ENCODE assay signal across 24 cellular contexts in the genomic region with DNA sequence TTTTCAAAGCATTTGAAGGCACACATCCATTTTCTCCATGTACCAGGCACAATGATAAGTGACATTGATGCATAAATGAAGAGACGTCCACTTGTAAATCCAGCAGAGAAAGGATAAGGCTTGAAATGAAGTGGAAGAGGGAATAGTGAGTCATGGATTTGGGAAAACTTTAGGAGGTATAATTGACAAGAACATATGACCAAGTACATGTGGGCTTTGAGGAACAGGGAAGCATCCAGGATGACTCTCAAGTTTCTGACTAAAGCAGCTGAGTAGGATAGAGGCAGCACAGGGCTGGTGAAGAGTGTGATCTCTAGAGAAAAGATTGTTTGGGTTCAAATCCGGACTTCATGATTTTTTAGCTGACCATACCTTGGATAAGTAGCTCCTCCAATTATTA. TPM values are rescaled to one million over a fixed set of nuclear protein-coding genes. Genes with fewer than 3 reads are reported as not detected.
DNase-seq lines count a peak whose midpoint lies in the region; ATAC-seq, FAIRE-seq and TF ChIP-seq lines count a peak whose summit lies in the region.
"Had no signal": no experiment of that assay in that cellular context is flagged by ENCODE, and none has a peak within 500 bp of the region (broad histone marks: within the 10 kb centered on the region; RNA-seq: fewer than 3 reads in every experiment).

No MANE protein-coding gene starts in this region.

- no peaks in the 10 kb centered on the region for H3K4me1 Mint-ChIP-seq in astrocyte (ENCODE audit: low read depth, unreplicated experiment)
- H3K4me1 Mint-ChIP-seq: CD14-positive monocyte; CD8-positive, alpha-beta memory T cell had no signal

- no peak overlapping the region for H3K27ac ChIP-seq in astrocyte (ENCODE audit: low read depth, low read length)
- no peak overlapping the region for H3K27ac ChIP-seq in aorta (ENCODE audit: low read depth in 1 of 2, low read length in 2 of 2)
- no peak overlapping the region for H3K27ac ChIP-seq in gastroesophageal sphincter
- H3K27ac ChIP-seq: A549; BLaER1 treated with 17β-estradiol and CSF1 and Interleukin-3, amounts not matched to agents 10 nM and 100 nM had no signal

- 68 to 85% methylated on average over 2 of the region's 2 CpGs for WGBS in aorta, 2 donors
- WGBS in gastroesophageal sphincter (ENCODE audit: low coverage in 1 of 2), 2 donors, result 78 to 82% methylated on average over 1 to 2 of the region's 2 CpGs

- TF ChIP-seq CTCF in astrocyte (IDR thresholded peaks at IDR 0.05; ENCODE audit: insufficient read depth, low read depth, low read length) (no peak), gastroesophageal sphincter (IDR thresholded peaks at IDR 0.05) (no peak)

- TF ChIP-seq EP300 in gastroesophageal sphincter (IDR thresholded peaks at IDR 0.05), result no peak

- no peaks in the 10 kb centered on the region for H3K79me2 ChIP-seq in astrocyte (ENCODE audit: insufficient read depth, low read length)

- ATAC-seq in HG03280 (IDR thresholded peaks at IDR 0.05; ENCODE audit: unreplicated experiment) (no peak), aorta (ENCODE audit: low FRiP score) (no peak), gastroesophageal sphincter (no peak)
- ATAC-seq: A549, GM12878, GM23338 had no signal

- no peaks in the 10 kb centered on the region for H3K36me3 Mint-ChIP-seq in astrocyte (ENCODE audit: low read depth, unreplicated experiment)
- H3K36me3 Mint-ChIP-seq: CD14-positive monocyte; CD8-positive, alpha-beta memory T cell had no signal

- DNase-seq in LHCN-M2 (ENCODE audit: low read depth) (peak; percentile 90), astrocyte (ENCODE audit: low read depth) (peak; percentile 2), skeletal muscle cell (ENCODE audit: low read depth) (peak; percentile 10), aorta (no peak)
- DNase-seq: 8988T; ACHN; AML-193; BE2C; CD4-positive, alpha-beta T cell; CD8-positive, alpha-beta memory T cell; DMS 273 treated with DMSO at 0.1 percent for 48 hours; DMS79; EL; GDM1; H9; HFFc6 had no signal

- TF ChIP-seq POLR2A in gastroesophageal sphincter (IDR thresholded peaks at IDR 0.05), result no peak

- no peaks in the 10 kb centered on the region for H3K27me3 Mint-ChIP-seq in astrocyte (ENCODE audit: low read depth, unreplicated experiment)
- H3K27me3 Mint-ChIP-seq: CD4-positive, alpha-beta T cell; CD8-positive, alpha-beta memory T cell had no signal

- H2AFZ ChIP-seq in astrocyte (ENCODE audit: low read depth, low read length), result no peak overlapping the region
- H2AFZ ChIP-seq: GM23338 had no signal

- no peak overlapping the region for H3K27ac Mint-ChIP-seq in astrocyte (ENCODE audit: unreplicated experiment)
- H3K27ac Mint-ChIP-seq: CD14-positive monocyte; CD4-positive, alpha-beta T cell; CD8-positive, alpha-beta memory T cell; GM23338; H9; HFFc6 had no signal

- no peak overlapping the region for H3K4me3 Mint-ChIP-seq in astrocyte (ENCODE audit: unreplicated experiment)
- H3K4me3 Mint-ChIP-seq: CD14-positive monocyte; CD4-positive, alpha-beta T cell; CD8-positive, alpha-beta memory T cell; GM23338; H9; HFFc6 had no signal

- no peaks in the 10 kb centered on the region for H3K36me3 ChIP-seq in astrocyte (ENCODE audit: insufficient read depth, low read length)
- no peaks in the 10 kb centered on the region for H3K36me3 ChIP-seq in aorta (ENCODE audit: control insufficient read depth in 1 of 2, insufficient read depth in 2 of 2, low read length in 1 of 2)
- no peaks in the 10 kb centered on the region for H3K36me3 ChIP-seq in gastroesophageal sphincter
- H3K36me3 ChIP-seq: BE2C; BLaER1 treated with 17β-estradiol and CSF1 and Interleukin-3, amounts not matched to agents 10 nM and 100 nM had no signal

- H3K4me1 ChIP-seq in astrocyte (ENCODE audit: insufficient read depth, low read length) (no peaks in the 10 kb centered on the region), aorta (ENCODE audit: control insufficient read depth in 1 of 2, insufficient read depth in 2 of 2, low read length in 2 of 2) (no peaks in the 10 kb centered on the region), gastroesophageal sphincter (no peaks in the 10 kb centered on the region)
- H3K4me1 ChIP-seq: BE2C; BLaER1 treated with 17β-estradiol and CSF1 and Interleukin-3, amounts not matched to agents 10 nM and 100 nM had no signal

- intact Hi-C loops in aorta (cut with DNase I), result no loop called here

- FAIRE-seq in astrocyte (lab: Jason Lieb, UNC), result no peak
- FAIRE-seq: A549, D721Med, GM12878 had no signal

- no peaks in the 10 kb centered on the region for H3K9me3 Mint-ChIP-seq in astrocyte (ENCODE audit: unreplicated experiment)
- H3K9me3 Mint-ChIP-seq: GM23338, H9, HFFc6 had no signal

- H3K4me3 ChIP-seq in astrocyte (ENCODE audit: insufficient read depth, low read depth, low read length), result no peak overlapping the region
- H3K4me3 ChIP-seq in skeletal muscle cell (ENCODE audit: low read depth, low read length), result no peak overlapping the region
- H3K4me3 ChIP-seq in aorta (ENCODE audit: low read length in 2 of 2), result no peak overlapping the region
- no peak overlapping the region for H3K4me3 ChIP-seq in gastroesophageal sphincter
- H3K4me3 ChIP-seq: A549; BLaER1 treated with 17β-estradiol and CSF1 and Interleukin-3, amounts not matched to agents 10 nM and 100 nM; GM12878; GM23338 had no signal

- no peaks in the 10 kb centered on the region for H3K27me3 ChIP-seq in astrocyte (ENCODE audit: insufficient read depth, low read length)
- H3K27me3 ChIP-seq in aorta (ENCODE audit: control insufficient read depth in 1 of 2, insufficient read depth in 2 of 2, low read length in 1 of 2), result no peaks in the 10 kb centered on the region
- no peaks in the 10 kb centered on the region for H3K27me3 ChIP-seq in gastroesophageal sphincter
- H3K27me3 ChIP-seq: BE2C; BLaER1 treated with 17β-estradiol and CSF1 and Interleukin-3, amounts not matched to agents 10 nM and 100 nM had no signal

- H4K20me1 ChIP-seq in astrocyte (ENCODE audit: insufficient read depth, low read length), result no peaks in the 10 kb centered on the region
- H4K20me1 ChIP-seq: BLaER1 treated with 17β-estradiol and CSF1 and Interleukin-3, amounts not matched to agents 10 nM and 100 nM had no signal

- H3K9me3 ChIP-seq in astrocyte (ENCODE audit: insufficient read depth, low read depth, low read length) (no peaks in the 10 kb centered on the region), aorta (ENCODE audit: control insufficient read depth, low read length) (no peaks in the 10 kb centered on the region), gastroesophageal sphincter (no peaks in the 10 kb centered on the region)
- H3K9me3 ChIP-seq: A549; BE2C; BLaER1 treated with 17β-estradiol and CSF1 and Interleukin-3, amounts not matched to agents 10 nM and 100 nM had no signal

- no peak overlapping the region for H3K9ac ChIP-seq in astrocyte (ENCODE audit: low read length)
- H3K9ac ChIP-seq: BLaER1 treated with 17β-estradiol and CSF1 and Interleukin-3, amounts not matched to agents 10 nM and 100 nM had no signal

- no peak overlapping the region for H3K4me2 ChIP-seq in astrocyte (ENCODE audit: low read length)
- H3K4me2 ChIP-seq: A549; BLaER1 treated with 17β-estradiol and CSF1 and Interleukin-3, amounts not matched to agents 10 nM and 100 nM; GM23338 had no signal

RNA-seq across cellular contexts. Expression of a gene that starts 43.6 kb away (rescaled TPM):
- total RNA-seq in LHCN-M2 (2014; rRNA removed) (31.4 and 61.0 TPM in 2 replicates), astrocyte (24.0 and 33.2 TPM in 2 replicates), aorta (1 to 10 TPM; 1.5 to 1.8 TPM), gastroesophageal sphincter (1 to 10 TPM; 1.9 to 6.6 (median 3.5) TPM)
- polyA plus RNA-seq in LHCN-M2 (2012), result 11.1 TPM
- polyA plus RNA-seq in aorta, result under 1 TPM in 1 of 2 donors, not detected in 1; 0.05 TPM
- total RNA-seq: CD4-positive, alpha-beta T cell; CD8-positive, alpha-beta memory T cell had no signal
- polyA plus RNA-seq: CD8-positive, alpha-beta memory T cell had no signal

Comparison
In these comparisons a context has a peak if more than half of its experiments do, and no peak if none do; other contexts are left out.
1. DNase-seq: peak in LHCN-M2 (single experiment), astrocyte (single experiment) and skeletal muscle cell (single experiment); none in aorta (0 of 2).